ENCODE assay signal across 8 cellular contexts in the genomic region with DNA sequence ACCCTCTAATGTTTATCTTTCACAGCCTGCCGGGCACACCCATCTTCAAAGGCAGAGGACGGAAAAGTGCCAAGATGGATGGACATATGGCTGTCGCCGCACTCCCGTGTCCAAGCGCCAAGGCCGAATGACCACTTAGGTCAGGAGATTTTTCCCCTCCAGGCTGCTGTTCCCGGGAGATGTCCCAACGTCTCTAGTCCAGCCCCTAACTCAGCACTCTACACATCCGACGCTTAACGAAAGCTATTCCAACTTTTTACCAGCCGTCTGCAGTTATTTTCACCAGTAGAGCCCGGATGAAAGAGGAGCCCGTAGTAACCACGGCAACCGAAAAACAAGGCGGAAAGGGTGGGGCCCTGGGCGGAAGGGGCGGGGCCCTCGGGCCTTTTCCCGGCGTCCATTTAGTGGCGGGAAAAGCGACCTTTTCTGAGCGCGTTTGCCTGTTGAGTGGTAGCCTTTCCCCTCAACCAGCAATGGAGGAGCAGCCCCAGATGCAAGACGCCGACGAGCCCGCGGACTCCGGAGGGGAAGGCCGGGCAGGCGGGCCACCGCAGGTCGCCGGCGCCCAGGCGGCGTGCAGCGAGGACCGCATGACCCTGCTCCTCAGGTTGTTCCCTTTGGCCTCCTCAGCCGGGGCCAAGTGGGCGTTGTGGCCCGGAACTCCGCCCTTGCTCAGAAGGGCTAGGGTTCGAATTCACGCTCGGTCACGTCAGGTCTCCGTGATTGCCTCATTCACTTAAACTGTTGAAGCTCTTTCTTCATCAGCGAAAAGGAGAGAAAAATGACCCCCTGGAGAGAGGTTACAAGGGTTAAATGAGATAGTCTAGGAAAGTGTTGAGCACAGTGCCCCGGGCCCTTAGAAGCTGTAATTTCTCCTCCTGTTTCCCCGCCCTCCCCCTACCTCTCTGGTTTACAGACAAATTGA. TPM values are rescaled to one million over a fixed set of nuclear protein-coding genes. Genes with fewer than 3 reads are reported as not detected.
DNase-seq lines count a peak whose midpoint lies in the region; ATAC-seq and TF ChIP-seq lines count a peak whose summit lies in the region.

A gene with protein sequence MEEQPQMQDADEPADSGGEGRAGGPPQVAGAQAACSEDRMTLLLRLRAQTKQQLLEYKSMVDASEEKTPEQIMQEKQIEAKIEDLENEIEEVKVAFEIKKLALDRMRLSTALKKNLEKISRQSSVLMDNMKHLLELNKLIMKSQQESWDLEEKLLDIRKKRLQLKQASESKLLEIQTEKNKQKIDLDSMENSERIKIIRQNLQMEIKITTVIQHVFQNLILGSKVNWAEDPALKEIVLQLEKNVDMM (plus strand): TSS at position 422 of the 925 bp plus-strand sequence. CDS start 52 bp downstream, at position 474.

- ATAC-seq in GM21717 (IDR thresholded peaks at IDR 0.05; ENCODE audit: unreplicated experiment) (peak; percentile 97), PC-3 (peak; percentile 83), mucosa of descending colon (peak; percentile 99)

- H3K9ac ChIP-seq in PC-3 (ENCODE audit: low read length) = peak within 1 kb of the TSS; percentile 91

- no peaks in the 10 kb centered on the region for H3F3A ChIP-seq in PC-3 (ENCODE audit: low read length, unreplicated experiment)

- H3K36me3 ChIP-seq in PC-3 (ENCODE audit: low read depth, low read length) = no peaks in the 10 kb centered on the region; the same call in 1 of the 2 replicates
- no peaks in the 10 kb centered on the region for H3K36me3 ChIP-seq in mucosa of descending colon (ENCODE audit: low read depth)

- H3K4me3 ChIP-seq in Jurkat, Clone E6-1 (ENCODE audit: low read length) = peak within 1 kb of the TSS; percentile 96
- H3K4me3 ChIP-seq in PC-3 (ENCODE audit: low read length) (peak within 1 kb of the TSS; percentile 82), mucosa of descending colon (peak within 1 kb of the TSS; percentile 20)

- H3K4me1 ChIP-seq in PC-3 (ENCODE audit: insufficient read depth, low read length) (no peaks in the 10 kb centered on the region), mucosa of descending colon (ENCODE audit: low read depth) (peaks cover 15% of the 10 kb centered on the region)

- TF ChIP-seq CTCF in PC-3 (conservative IDR thresholded peaks at IDR 0.05; ENCODE audit: low read depth, low read length) (no peak), mucosa of descending colon (IDR thresholded peaks at IDR 0.05) (no peak)

- H3K4me2 ChIP-seq in PC-3 (ENCODE audit: low read length) = peak within 1 kb of the TSS; percentile 91

- POLR2A ChIA-PET in PC-3 (lab: Charles Lee; ENCODE audit: unreplicated experiment) = interaction anchor here (0.9 kb wide), 1 partner anchor 23 kb away, joined by 3 read pairs; no protein-coding TSS in a partner anchor

- no peaks in the 10 kb centered on the region for H3K27me3 ChIP-seq in PC-3 (ENCODE audit: low read length)

- DNase-seq in DMS53 (lab: John Stamatoyannopoulos, UW) (peak; percentile 97), PC-3 (peak; percentile 91), activated T-cell treated with anti-CD3 and anti-CD28 coated beads for 4 hours (peak; percentile 90), epithelial cell of prostate (ENCODE audit: low read depth, low spot score) (no peak), mucosa of descending colon (peak; percentile 91 to 94 (median 93))
- peak; percentile 86 for DNase-seq in Jurkat, Clone E6-1 (ENCODE audit: low read depth, low spot score)
- DNase-seq in stimulated activated CD8-positive, alpha-beta memory T cell treated with anti-CD3 and anti-CD28 coated beads, Interleukin-4, amount 100 ng/mL, for 24 hours (ENCODE audit: low read depth) = peak; percentile 84

- no TSS peak for BruUV-seq in PC-3 (replicated peaks; lab: Mats Ljungman, UMichigan)

- H4K20me1 ChIP-seq in PC-3 (ENCODE audit: low read length) = no peaks in the 10 kb centered on the region

- H3K79me2 ChIP-seq in PC-3 (ENCODE audit: low read length) = peaks cover 11% of the 10 kb centered on the region; the same call in 1 of the 2 replicates

- H3K27ac ChIP-seq in PC-3 (ENCODE audit: low read length) (peak within 1 kb of the TSS; percentile 86), epithelial cell of prostate (peak within 1 kb of the TSS; percentile 59)

- CTCF ChIA-PET in PC-3 (lab: Charles Lee) = interaction anchor here (1.2 kb wide), 1 partner anchor 96 kb away, joined by 3 read pairs; no protein-coding TSS in a partner anchor

- H3K9me3 ChIP-seq in PC-3 (ENCODE audit: low read length) (no peaks in the 10 kb centered on the region), mucosa of descending colon (no peaks in the 10 kb centered on the region)

- intact Hi-C loops in PC-3 (cut with micrococcal nuclease) = loop anchor here (1.0 to 10.0 kb wide), 3 partner anchors 45 to 95 kb away; partner anchors contain the start of genes CDK7 and SLC30A5
- intact Hi-C loops in mucosa of descending colon (cut with DNase I, micrococcal nuclease) = no loop called here

- no peaks in the 10 kb centered on the region for H3K9me2 ChIP-seq in PC-3 (replicated peaks; ENCODE audit: low read length)

- peak within 1 kb of the TSS; percentile 94 for H2AFZ ChIP-seq in PC-3 (ENCODE audit: low read length)

RNA-seq across cellular contexts. Expression of the gene that starts here (rescaled TPM):
- polyA plus RNA-seq in Jurkat, Clone E6-1 (2012; ENCODE audit: insufficient read depth, insufficient read length) = 78.1 TPM
- 22.1 and 27.8 TPM in 2 replicates for total RNA-seq in PC-3 (2014; rRNA removed)
- total RNA-seq in mucosa of descending colon = 1 to 10 TPM; 1.5 to 9.6 (median 1.6) TPM

Comparison
In these comparisons a context has a peak if more than half of its experiments do, and no peak if none do; other contexts are left out.
1. H3K4me3 ChIP-seq: peak in every context shown above with its lines; median percentile 96 in Jurkat, Clone E6-1; 82 in PC-3; 20 in mucosa of descending colon.